Comparison of ENCODE assay signal across 8 cellular contexts in genomic region chr1:17419626-17420328, GRCh38. TPM values are rescaled to one million over a fixed set of nuclear protein-coding genes. Genes with fewer than 3 reads are reported as not detected.
DNase-seq lines count a peak whose midpoint lies in the region; ATAC-seq and TF ChIP-seq lines count a peak whose summit lies in the region.

No MANE protein-coding gene starts in this region.

- no peak overlapping the region for H3K27ac ChIP-seq in CD4-positive, alpha-beta memory T cell (ENCODE audit: low read depth, low read length)

- H3K4me3 ChIP-seq in CD4-positive, alpha-beta memory T cell (ENCODE audit: low read length in 2 of 2): no peak overlapping the region

- no peaks in the 10 kb centered on the region for H3K27me3 ChIP-seq in CD4-positive, alpha-beta memory T cell (ENCODE audit: insufficient read depth, low read length)

- DNase-seq in CD4-positive, alpha-beta memory T cell: peak in 4 of 5 donors; percentile 57 to 70 (median 60)
- DNase-seq in HuH-7 (ENCODE audit: low spot score) (peak; percentile 88), chondrocyte (ENCODE audit: low spot score) (no peak), left colon (peak; percentile 32 to 72)
- peak; percentile 80 for DNase-seq in activated CD4-positive, alpha-beta T cell treated with anti-CD3 and anti-CD28 coated beads for 36 hours
- peak; percentile 50 to 67 for DNase-seq in stimulated activated CD4-positive, alpha-beta T cell treated with anti-CD3 and anti-CD28 coated beads, Interleukin-4, amount 100 ng/mL, for 4 hours

- H3K36me3 ChIP-seq in CD4-positive, alpha-beta memory T cell (ENCODE audit: insufficient read depth, low read length): peaks cover 72% of the 10 kb centered on the region

- peaks cover 64 to 84% of the 10 kb centered on the region in 2 donors for H3K36me3 Mint-ChIP-seq in CD4-positive, alpha-beta memory T cell
- H3K36me3 Mint-ChIP-seq in activated CD4-positive, alpha-beta T cell treated with anti-CD3 and anti-CD28 coated beads for 36 hours (ENCODE audit: low read depth): peaks cover 80% of the 10 kb centered on the region
- H3K36me3 Mint-ChIP-seq in chondrocyte (ENCODE audit: low read depth): peaks cover 39% of the 10 kb centered on the region

- no peaks in the 10 kb centered on the region for H3K9me3 Mint-ChIP-seq in CD4-positive, alpha-beta memory T cell
- H3K9me3 Mint-ChIP-seq in activated CD4-positive, alpha-beta T cell treated with anti-CD3 and anti-CD28 coated beads for 36 hours (ENCODE audit: low read depth): no peaks in the 10 kb centered on the region
- H3K9me3 Mint-ChIP-seq in chondrocyte (ENCODE audit: low read depth): no peaks in the 10 kb centered on the region

- H3K27ac Mint-ChIP-seq in CD4-positive, alpha-beta memory T cell: peak overlapping the region in 4 of 7 donors; percentile 8 to 85 (median 46)
- H3K27ac Mint-ChIP-seq in activated CD4-positive, alpha-beta T cell treated with anti-CD3 and anti-CD28 coated beads for 36 hours: no peak overlapping the region
- H3K27ac Mint-ChIP-seq in chondrocyte (ENCODE audit: unreplicated experiment): no peak overlapping the region

- peak; percentile 99 for TF ChIP-seq CTCF in chondrocyte (IDR thresholded peaks at IDR 0.05)

- intact Hi-C loops in CD4-positive, alpha-beta memory T cell (cut with micrococcal nuclease): loop anchor here (2.0 to 5.0 kb wide), 2 partner anchors 19 to 73 kb away; partner anchors contain the start of gene RCC2
- intact Hi-C loops in activated CD4-positive, alpha-beta T cell treated with anti-CD3 and anti-CD28 coated beads for 36 hours (cut with DNase I, micrococcal nuclease): loop anchor here (1.0 to 10.0 kb wide), 4 partner anchors 20 to 187 kb away; partner anchors contain the start of gene RCC2 (in 1 of the 2)
- intact Hi-C loops in left colon (cut with DNase I, micrococcal nuclease): loop anchor here in 1 of 2 donors (5.0 kb wide), 1 partner anchor 188 kb away; no protein-coding TSS in a partner anchor

- peaks cover 0 to 10% (median 3%) of the 10 kb centered on the region in 4 donors for H3K4me1 Mint-ChIP-seq in CD4-positive, alpha-beta memory T cell
- H3K4me1 Mint-ChIP-seq in activated CD4-positive, alpha-beta T cell treated with anti-CD3 and anti-CD28 coated beads for 36 hours: no peaks in the 10 kb centered on the region
- H3K4me1 Mint-ChIP-seq in chondrocyte (ENCODE audit: low read depth): peaks cover 11% of the 10 kb centered on the region

- peak; percentile 88 for ATAC-seq in activated CD4-positive, alpha-beta T cell treated with anti-CD3 and anti-CD28 coated beads for 36 hours
- ATAC-seq in left colon (peak; percentile 82), HG02840 (IDR thresholded peaks at IDR 0.05; ENCODE audit: low FRiP score, unreplicated experiment) (no peak), GM18517 (IDR thresholded peaks at IDR 0.05; ENCODE audit: unreplicated experiment) (no peak)

- no peaks in the 10 kb centered on the region for H3K4me1 ChIP-seq in CD4-positive, alpha-beta memory T cell (ENCODE audit: insufficient read depth, low read length)

- POLR2A ChIA-PET in CD4-positive, alpha-beta memory T cell (lab: Charles Lee; ENCODE audit: partially characterized antibody): no interaction called here
- POLR2A ChIA-PET in activated CD4-positive, alpha-beta T cell treated with anti-CD3 and anti-CD28 coated beads for 36 hours (lab: Charles Lee): no interaction called here

- H3K27me3 Mint-ChIP-seq in CD4-positive, alpha-beta memory T cell: no peaks in the 10 kb centered on the region
- no peaks in the 10 kb centered on the region for H3K27me3 Mint-ChIP-seq in activated CD4-positive, alpha-beta T cell treated with anti-CD3 and anti-CD28 coated beads for 36 hours
- no peaks in the 10 kb centered on the region for H3K27me3 Mint-ChIP-seq in chondrocyte (ENCODE audit: low read depth)

- no peaks in the 10 kb centered on the region for H3K9me3 ChIP-seq in CD4-positive, alpha-beta memory T cell (ENCODE audit: control insufficient read depth in 1 of 2, low read length in 2 of 2)

- no peak overlapping the region for H3K4me3 Mint-ChIP-seq in CD4-positive, alpha-beta memory T cell
- H3K4me3 Mint-ChIP-seq in activated CD4-positive, alpha-beta T cell treated with anti-CD3 and anti-CD28 coated beads for 36 hours: no peak overlapping the region
- no peak overlapping the region for H3K4me3 Mint-ChIP-seq in chondrocyte (ENCODE audit: unreplicated experiment)

- CTCF ChIA-PET in CD4-positive, alpha-beta memory T cell (lab: Charles Lee; ENCODE audit: partially characterized antibody): interaction anchor here (0.9 to 1.5 kb wide), 10 partner anchors 9 to 253 kb away, joined by 3 to 8 read pairs (median 4); partner anchors contain the start of gene RCC2
- CTCF ChIA-PET in activated CD4-positive, alpha-beta T cell treated with anti-CD3 and anti-CD28 coated beads for 36 hours (lab: Charles Lee): interaction anchor here (0.6 to 1.2 kb wide), 4 partner anchors 20 to 186 kb away, joined by 3 read pairs; partner anchors contain the start of gene RCC2

RNA-seq across cellular contexts. Expression of gene RCC2, which starts 19.7 kb away (rescaled TPM):
- total RNA-seq in CD4-positive, alpha-beta memory T cell: 10 to 100 TPM; 38.5 to 41.2 TPM
- polyA plus RNA-seq in CD4-positive, alpha-beta memory T cell: 10 to 100 TPM in 1 of 2 donors, 1 to 10 TPM in 1; 6.7 to 18.3 TPM
- 100 to 1,000 TPM; 107 to 120 TPM for total RNA-seq in activated CD4-positive, alpha-beta T cell treated with anti-CD3 and anti-CD28 coated beads for 36 hours
- total RNA-seq in chondrocyte (88.6 to 90.0 TPM (median 88.7 TPM) in 3 replicates), left colon (10 to 100 TPM; 48.8 to 64.1 TPM)

RNA-seq across cellular contexts. Expression of gene PADI6, which starts 47.8 kb away (rescaled TPM):
- total RNA-seq in CD4-positive, alpha-beta memory T cell: not detected
- under 1 TPM in 1 of 2 donors, not detected in 1; 0.10 TPM for polyA plus RNA-seq in CD4-positive, alpha-beta memory T cell
- total RNA-seq in activated CD4-positive, alpha-beta T cell treated with anti-CD3 and anti-CD28 coated beads for 36 hours: not detected
- not detected in 3 replicates for total RNA-seq in chondrocyte
- not detected for total RNA-seq in left colon

Comparison
In these comparisons a context has a peak if more than half of its experiments do, and no peak if none do; other contexts are left out.
1. H3K27ac Mint-ChIP-seq: peak in CD4-positive, alpha-beta memory T cell (4 of 7); none in activated CD4-positive, alpha-beta T cell treated with anti-CD3 and anti-CD28 coated beads for 36 hours (single experiment) and chondrocyte (single experiment).
2. ATAC-seq: peak in activated CD4-positive, alpha-beta T cell treated with anti-CD3 and anti-CD28 coated beads for 36 hours (single experiment) and left colon (single experiment); none in HG02840 (single experiment) and GM18517 (single experiment).